Comparison of ENCODE assay signal across 28 cellular contexts in the genomic region with DNA sequence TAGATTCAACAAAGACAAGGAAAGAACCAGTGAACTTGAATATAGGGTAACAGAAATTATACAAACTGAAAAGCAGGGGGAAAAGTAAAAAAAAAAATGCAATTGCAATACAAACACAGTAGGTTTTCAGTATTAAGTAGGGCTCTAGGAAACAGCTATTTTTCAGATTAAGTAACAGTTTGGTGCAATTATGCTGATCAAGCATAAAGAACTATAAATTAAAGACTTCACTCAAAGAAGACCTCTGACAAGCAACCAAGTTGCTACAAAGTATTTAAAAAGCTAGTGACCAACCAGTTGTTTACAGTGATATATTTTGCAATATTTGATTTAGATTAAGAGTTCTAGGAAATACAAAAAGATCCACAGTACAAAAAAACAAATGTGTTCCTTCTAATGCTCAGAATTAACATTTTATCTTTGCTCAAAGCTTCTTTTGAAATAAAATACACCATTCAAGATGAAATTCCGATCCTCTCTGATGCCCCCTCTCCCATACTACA.
"Had no signal": no experiment of that assay in that cellular context is flagged by ENCODE, and none has a peak within 500 bp of the region (broad histone marks: within the 10 kb centered on the region; RNA-seq: fewer than 3 reads in every experiment).

No MANE protein-coding gene starts in this region.

- FAIRE-seq: keratinocyte, small intestine, urothelium cell line had no signal

- H3K9ac ChIP-seq: neural progenitor cell had no signal

- H3K4me1 Mint-ChIP-seq: naive B cell; natural killer cell; stimulated activated effector memory CD8-positive, alpha-beta T cell treated with anti-CD3 and anti-CD28 coated beads, Interleukin-12 subunit alpha, Interleukin-12 subunit beta, amount 100 ng/mL, for 72 hours had no signal

- H3K27me3 ChIP-seq: neural progenitor cell, neutrophil, sigmoid colon, spleen, suprapubic skin, tibial artery, upper lobe of right lung had no signal

- ATAC-seq: left colon; left ventricle myocardium superior; lower lobe of right lung; natural killer cell; right cardiac atrium; stimulated activated effector memory CD8-positive, alpha-beta T cell treated with anti-CD3 and anti-CD28 coated beads, Interleukin-12 subunit alpha, Interleukin-12 subunit beta, amount 100 ng/mL, for 72 hours; upper lobe of right lung had no signal

- H3K9me3 Mint-ChIP-seq: stimulated activated naive CD8-positive, alpha-beta T cell treated with anti-CD3 and anti-CD28 coated beads, Interleukin-15, Interleukin-2, amounts not matched to agents 100 ng/mL and 50 ng/mL, for 24 hours had no signal

- H3K4me3 Mint-ChIP-seq: naive B cell; natural killer cell; nephron progenitor cell; neural progenitor cell; stimulated activated effector memory CD8-positive, alpha-beta T cell treated with anti-CD3 and anti-CD28 coated beads, Interleukin-12 subunit alpha, Interleukin-12 subunit beta, amount 100 ng/mL, for 72 hours; stimulated activated naive CD8-positive, alpha-beta T cell treated with anti-CD3 and anti-CD28 coated beads, Interleukin-15, Interleukin-2, amounts not matched to agents 100 ng/mL and 50 ng/mL, for 24 hours had no signal

- H3K27ac Mint-ChIP-seq: naive B cell; natural killer cell; neural progenitor cell; progenitor cell of endocrine pancreas; stimulated activated effector memory CD8-positive, alpha-beta T cell treated with anti-CD3 and anti-CD28 coated beads, Interleukin-12 subunit alpha, Interleukin-12 subunit beta, amount 100 ng/mL, for 72 hours; stimulated activated naive CD8-positive, alpha-beta T cell treated with anti-CD3 and anti-CD28 coated beads, Interleukin-15, Interleukin-2, amounts not matched to agents 100 ng/mL and 50 ng/mL, for 24 hours had no signal

- H3K4me1 ChIP-seq: lower lobe of right lung, neural progenitor cell, sigmoid colon, spleen, suprapubic skin, tibial artery, upper lobe of right lung had no signal

- H3K4me3 ChIP-seq: lower lobe of right lung, neural progenitor cell, sigmoid colon, spleen, suprapubic skin, thoracic aorta, tibial artery, upper lobe of right lung had no signal

- H2AFZ ChIP-seq: neural progenitor cell had no signal

- H3K36me3 ChIP-seq: lower lobe of right lung, neural progenitor cell, neutrophil, sigmoid colon, spleen, suprapubic skin, thoracic aorta, tibial artery, upper lobe of right lung had no signal

- DNase-seq: hippocampal formation; left colon; left ventricle myocardium superior; lower lobe of right lung; mammary epithelial cell; mesenchymal stem cell; naive B cell; natural killer cell; nephron progenitor cell; occipital lobe; right cardiac atrium; sigmoid colon; small intestine; spleen; stimulated activated CD4-positive, alpha-beta T cell treated with anti-CD3 and anti-CD28 coated beads, Interleukin-4, amount 100 ng/mL, for 24 hours; stimulated activated naive CD4-positive, alpha-beta T cell; tibial artery; trophoblast cell; upper lobe of right lung had no signal

- H3K4me2 ChIP-seq: neural progenitor cell had no signal

- H3K36me3 Mint-ChIP-seq: naive B cell; natural killer cell; stimulated activated effector memory CD8-positive, alpha-beta T cell treated with anti-CD3 and anti-CD28 coated beads, Interleukin-12 subunit alpha, Interleukin-12 subunit beta, amount 100 ng/mL, for 72 hours had no signal

- H3K27ac ChIP-seq: lower lobe of right lung, neural progenitor cell, neutrophil, sigmoid colon, spleen, suprapubic skin, thoracic aorta, tibial artery, upper lobe of right lung had no signal

- H3K9me3 ChIP-seq: lower lobe of right lung, neutrophil, sigmoid colon, suprapubic skin, thoracic aorta, tibial artery, upper lobe of right lung had no signal
